In the genomic region with DNA sequence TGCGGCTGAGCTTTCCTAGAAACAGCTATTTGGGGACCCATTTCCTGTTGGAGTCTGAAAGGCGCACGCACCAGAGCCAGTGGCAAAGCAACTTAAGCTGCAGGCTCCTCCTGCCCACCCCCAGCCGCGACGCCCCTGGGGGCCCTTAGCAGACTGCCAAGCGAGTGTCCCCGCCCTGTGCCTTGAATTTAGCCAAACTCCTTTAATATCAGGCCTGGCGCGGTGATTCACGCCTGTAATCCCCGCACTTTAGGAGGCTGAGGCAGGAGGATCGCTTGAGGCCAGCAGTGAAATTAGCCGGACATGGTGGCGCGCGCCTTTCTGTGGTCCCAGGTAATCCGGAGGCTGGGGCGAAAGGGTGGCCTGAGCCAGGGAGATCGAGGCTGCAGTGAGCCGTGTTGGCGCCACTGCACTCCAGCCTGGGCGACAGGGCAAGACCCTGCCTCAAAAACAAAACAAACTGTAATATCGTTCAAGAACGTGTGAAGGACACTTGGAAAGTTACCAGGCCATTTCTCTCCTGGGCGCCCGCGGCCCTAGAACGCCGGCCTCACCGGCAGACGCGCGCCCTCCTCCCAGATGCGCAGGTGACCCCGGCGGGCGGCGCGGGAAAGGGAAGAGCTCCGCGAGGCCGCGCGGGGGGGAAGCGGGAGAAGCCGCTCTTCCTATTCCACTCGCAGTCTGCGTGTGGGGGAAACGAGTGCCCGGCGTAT, we compare ENCODE assay signal across 8 cellular contexts. TPM values are rescaled to one million over a fixed set of nuclear protein-coding genes. Genes with fewer than 3 reads are reported as not detected.
DNase-seq lines count a peak whose midpoint lies in the region; ATAC-seq, FAIRE-seq and TF ChIP-seq lines count a peak whose summit lies in the region.

No MANE protein-coding gene starts in this region.

- peaks cover 21% of the 10 kb centered on the region for H3F3A ChIP-seq in SK-N-SH (replicated peaks; ENCODE audit: insufficient read depth)

- POLR2A ChIA-PET in SK-N-SH (lab: Yijun Ruan, JAX) (no interaction called here), H1 (lab: Charles Lee; ENCODE audit: partially characterized antibody) (interaction anchor here (0.8 to 1.1 kb wide), 3 partner anchors 10 to 93 kb away, joined by 3 to 5 read pairs (median 3); no protein-coding TSS in a partner anchor)

- H3K9me3 ChIP-seq in SK-N-SH (no peaks in the 10 kb centered on the region), H1 (ENCODE audit: insufficient read depth in 2 of 2, low read depth in 1 of 2, low read length in 1 of 2) (no peaks in the 10 kb centered on the region)

- H2AFZ ChIP-seq in SK-N-SH (ENCODE audit: low read depth) (peak overlapping the region; percentile 78; the same call in 1 of the 2 replicates), H1 (ENCODE audit: low read length) (peak overlapping the region; percentile 84; the same call in 1 of the 2 replicates)

- DNase-seq in NCI-H82 (lab: John Stamatoyannopoulos, UW), result peak; percentile 31
- no peak for DNase-seq in NCI-H82 treated with DMSO at 0.1 percent for 48 hours (lab: John Stamatoyannopoulos, UW; ENCODE audit: unreplicated experiment)
- peak; percentile 68 for DNase-seq in SK-N-SH
- DNase-seq in H1 (ENCODE audit: low read depth in 1 of 2, low spot score in 2 of 2), result peak in 1 of 2 experiments; percentile 72
- no peak for DNase-seq in naive B cell
- no peak for DNase-seq in pons (ENCODE audit: low spot score)
- DNase-seq in GM20000 (ENCODE audit: low spot score), result no peak
- no peak for DNase-seq in DMS79 (lab: John Stamatoyannopoulos, UW)

- H3K27ac Mint-ChIP-seq in naive B cell, result peak overlapping the region in 1 of 6 donors; percentile 24

- H3K14ac ChIP-seq in H1 (ENCODE audit: insufficient read length), result no peak overlapping the region

- peaks cover 13% of the 10 kb centered on the region; the same call in 1 of the 2 replicates for H3K23me2 ChIP-seq in H1 (ENCODE audit: low read depth, low read length)

- no peak overlapping the region for H3K56ac ChIP-seq in H1 (replicated peaks; ENCODE audit: insufficient read length, low read depth, low read length)

- no peak overlapping the region for H2BK12ac ChIP-seq in H1 (ENCODE audit: low read depth, low read length)

- H3K23ac ChIP-seq in H1 (ENCODE audit: insufficient read length), result no peak overlapping the region

- H3K4ac ChIP-seq in H1 (replicated peaks; ENCODE audit: insufficient read length, low read depth, low read length), result no peak overlapping the region

- 0 out of 2 replicates have a peak, but pooled peaks cover 9% of the 10 kb centered on the region for H4K20me1 ChIP-seq in SK-N-SH (ENCODE audit: insufficient read depth)
- peaks cover 2 to 3% of the 10 kb centered on the region in 2 experiments for H4K20me1 ChIP-seq in H1 (replicated peaks in 1 of 2; ENCODE audit: control insufficient read depth in 1 of 2, insufficient read depth in 2 of 2, low read length in 2 of 2)

- H3K4me1 ChIP-seq in SK-N-SH (ENCODE audit: control insufficient read depth in 1 of 2, insufficient read depth in 2 of 2, low read depth in 1 of 2, low read length in 1 of 2), result peaks cover 16 to 35% of the 10 kb centered on the region in 2 experiments; a peak in 3 of 4 replicates
- H3K4me1 ChIP-seq in H1 (replicated peaks in 1 of 4; ENCODE audit: control insufficient read depth in 3 of 4, insufficient read depth in 4 of 4, low read length in 3 of 4), result peaks cover 0 to 2% (median 0%) of the 10 kb centered on the region in 4 experiments; a peak in 2 of 7 replicates

- peak overlapping the region; percentile 83 to 86 for H3K4me3 ChIP-seq in SK-N-SH (ENCODE audit: low read depth in 2 of 2, low read length in 1 of 2)
- peak overlapping the region; percentile 50 to 86 (median 60) for H3K4me3 ChIP-seq in H1 (ENCODE audit: extremely low read depth in 1 of 4, insufficient read depth in 2 of 4, low read depth in 3 of 4, low read length in 4 of 4)

- H3K4me1 Mint-ChIP-seq in naive B cell, result peaks cover 18 to 34% (median 27%) of the 10 kb centered on the region in 3 donors

- TF ChIP-seq EP300 in SK-N-SH (IDR thresholded peaks at IDR 0.05; ENCODE audit: borderline replicate concordance in 1 of 2, low read depth in 1 of 2, low read length in 1 of 2) (no peak), H1 (IDR thresholded peaks at IDR 0.05; ENCODE audit: borderline replicate concordance in 1 of 2, low read depth in 2 of 2, low read length in 2 of 2) (no peak)

- no peak for FAIRE-seq in H1 (lab: Jason Lieb, UNC)

- H3K79me1 ChIP-seq in H1 (ENCODE audit: low read depth, low read length), result peaks cover 2% of the 10 kb centered on the region; the same call in 1 of the 2 replicates

- no peak overlapping the region; the same call in 1 of the 2 replicates for H2BK20ac ChIP-seq in H1 (ENCODE audit: low read length)

- no peaks in the 10 kb centered on the region for H3K36me3 Mint-ChIP-seq in naive B cell

- no peak overlapping the region for H2AK5ac ChIP-seq in H1 (ENCODE audit: low read depth, low read length)

- TF ChIP-seq POLR2A in H1 (IDR thresholded peaks at IDR 0.05; ENCODE audit: control extremely low read depth in 1 of 2, low read depth in 2 of 2, low read length in 2 of 2), result no peak

- peak; percentile 17 to 18 for ATAC-seq in naive B cell (ENCODE audit: low read depth in 2 of 2)

- peak overlapping the region; percentile 88 for H3K4me2 ChIP-seq in SK-N-SH
- H3K4me2 ChIP-seq in H1 (ENCODE audit: insufficient read depth in 1 of 2, low read depth in 2 of 2, low read length in 2 of 2), result peak overlapping the region; percentile 81 to 96

- no peak overlapping the region for H4K91ac ChIP-seq in H1 (replicated peaks; ENCODE audit: insufficient read length, low read length)

- no peak overlapping the region for H4K5ac ChIP-seq in H1 (ENCODE audit: insufficient read length, low read depth, low read length)

- peaks cover 42 to 58% (median 58%) of the 10 kb centered on the region in 3 donors for H3K27me3 Mint-ChIP-seq in naive B cell

- no peak overlapping the region for H3K18ac ChIP-seq in H1 (ENCODE audit: extremely low read depth, low read length)

- TF ChIP-seq CTCF in SK-N-SH (IDR thresholded peaks at IDR 0.05), result no peak
- TF ChIP-seq CTCF in H1 (IDR thresholded peaks at IDR 0.05; ENCODE audit: control extremely low read depth in 1 of 3, insufficient read depth in 1 of 3, low read depth in 1 of 3, low read length in 3 of 3), result no peak
- no peak for TF ChIP-seq CTCF in GM20000 (IDR thresholded peaks at IDR 0.05; ENCODE audit: extremely low read depth, missing control alignments)

- H3K9me3 Mint-ChIP-seq in naive B cell, result peaks cover 0 to 4% (median 0%) of the 10 kb centered on the region in 7 donors

- H3K4me3 Mint-ChIP-seq in naive B cell, result peak overlapping the region; percentile 80 to 90 (median 86)

- TF ChIP-seq RAD21 in SK-N-SH (IDR thresholded peaks at IDR 0.05; ENCODE audit: low read length), result no peak
- no peak for TF ChIP-seq RAD21 in H1 (IDR thresholded peaks at IDR 0.05 in 1 of 2, conservative IDR thresholded peaks at IDR 0.05 in 1 of 2; ENCODE audit: low read depth in 2 of 2, low read length in 2 of 2)

- H3K27me3 ChIP-seq in SK-N-SH (ENCODE audit: insufficient read depth), result no peaks in the 10 kb centered on the region
- peaks cover 5 to 19% (median 14%) of the 10 kb centered on the region in 4 experiments for H3K27me3 ChIP-seq in H1 (replicated peaks in 1 of 4; ENCODE audit: control insufficient read depth in 3 of 4, extremely low read depth in 1 of 4, insufficient read depth in 3 of 4, low read length in 3 of 4)

- CTCF ChIA-PET in SK-N-SH (lab: Yijun Ruan, JAX) (interaction anchor here (1.0 to 1.9 kb wide), 12 partner anchors 8 to 312 kb away, joined by 3 to 8 read pairs (median 3); no protein-coding TSS in a partner anchor), H1 (lab: Charles Lee; ENCODE audit: partially characterized antibody) (interaction anchor here (1.2 to 2.4 kb wide), 5 partner anchors 10 to 362 kb away, joined by 3 to 12 read pairs (median 3); no protein-coding TSS in a partner anchor)

- H3K27ac ChIP-seq in SK-N-SH (ENCODE audit: low read depth in 2 of 2, low read length in 1 of 2), result peak overlapping the region in 1 of 2 experiments; percentile 82; a peak in 1 of 4 replicates
- no peak overlapping the region for H3K27ac ChIP-seq in H1 (ENCODE audit: low read depth, low read length)

- peak overlapping the region; percentile 42; the same call in 1 of the 2 replicates for H4K8ac ChIP-seq in H1 (ENCODE audit: extremely low read depth, insufficient read depth, low read length)

- H3K9me2 ChIP-seq in SK-N-SH, result no peaks in the 10 kb centered on the region

- H3K79me2 ChIP-seq in SK-N-SH (ENCODE audit: insufficient read depth) (peaks cover 38% of the 10 kb centered on the region), H1 (ENCODE audit: control insufficient read depth in 1 of 2, insufficient read depth in 2 of 2, low read length in 2 of 2) (peaks cover 6 to 29% of the 10 kb centered on the region in 2 experiments)

- WGBS in SK-N-SH (ENCODE audit: low lambda C conversion rate), result 38% methylated on average over 36 of the region's 52 CpGs
- WGBS in H1 (ENCODE audit: extremely low coverage in 1 of 2, insufficient coverage in 1 of 2, insufficient read length in 1 of 2, insufficient replicate concordance in 2 of 2, low coverage in 1 of 2, low lambda C conversion rate in 2 of 2, missing lambda C conversion rate in 1 of 2), 2 experiments, result 29% methylated on average over 52 of the region's 52 CpGs; no CpG with 5 or more reads in 1 of the 2 experiments

- H3K9ac ChIP-seq in SK-N-SH (peak overlapping the region; percentile 93; the same call in 1 of the 2 replicates), H1 (replicated peaks in 1 of 4; ENCODE audit: extremely low read depth in 1 of 4, low read depth in 3 of 4, low read length in 3 of 4) (no peak overlapping the region)

- H2BK5ac ChIP-seq in H1 (ENCODE audit: low read depth, low read length), result no peak overlapping the region

- peaks cover 0 to 4% of the 10 kb centered on the region in 2 experiments for H3K36me3 ChIP-seq in SK-N-SH (replicated peaks in 1 of 2; ENCODE audit: control insufficient read depth in 1 of 2, insufficient read depth in 2 of 2, low read length in 1 of 2)
- H3K36me3 ChIP-seq in H1 (ENCODE audit: control insufficient read depth in 2 of 4, insufficient read depth in 4 of 4, low read length in 3 of 4), result no peaks in the 10 kb centered on the region

- 0 out of 2 replicates have a peak overlapping the region, but pooled peaks have one; percentile 8 for H2BK15ac ChIP-seq in H1 (ENCODE audit: low read length)

- no peak overlapping the region for H2BK120ac ChIP-seq in H1 (replicated peaks; ENCODE audit: low read depth, low read length)

RNA-seq across cellular contexts. Expression of gene F2R, which starts 1.0 kb away (rescaled TPM):
- polyA plus RNA-seq in SK-N-SH (2012; rRNA removed), result 212 and 301 TPM in 2 replicates
- polyA plus RNA-seq in SK-N-SH (2012; cell fraction: cytosol; rRNA removed), result 237 and 260 TPM in 2 replicates
- polyA plus RNA-seq in SK-N-SH (2012; cell fraction: nucleus; rRNA removed), result 68.3 and 126 TPM in 2 replicates
- 23.8 and 25.0 TPM in 2 replicates for total RNA-seq in H1 (2021; fragmentation: NEBNext Ultra II Directional; extraction: Animal tissue kit (Norgen Biotek cat#: 25700))
- polyA plus RNA-seq in H1 (2011; rRNA removed), result 24.8 and 29.1 TPM in 2 replicates
- polyA plus RNA-seq in H1 (2011; cell fraction: cytosol; rRNA removed), result 21.8 TPM
- polyA plus RNA-seq in H1 (2011; cell fraction: nucleus; rRNA removed), result 23.8 TPM
- 13.1 to 19.7 TPM (median 17.0 TPM) in 4 replicates for polyA plus RNA-seq in H1 (2012, experiment 1 of 2)
- 5.9 TPM for polyA plus RNA-seq in H1 (2012, experiment 2 of 2)
- 36.9 TPM for polyA plus RNA-seq in H1 (2013, experiment 1 of 2)
- 40.1 TPM for polyA plus RNA-seq in H1 (2013, experiment 2 of 2)
- 47.0 and 57.9 TPM in 2 replicates for polyA minus RNA-seq in H1 (2011; rRNA and poly(A)+ RNA removed)
- 16.6 TPM for polyA minus RNA-seq in H1 (2011; cell fraction: cytosol; rRNA and poly(A)+ RNA removed)
- 30.5 TPM for polyA minus RNA-seq in H1 (2011; cell fraction: nucleus; rRNA and poly(A)+ RNA removed)
- under 1 TPM in 5 of 6 donors, not detected in 1; 0.08 to 0.61 (median 0.27) TPM for polyA plus RNA-seq in naive B cell (ENCODE audit: low read depth in 6 of 6)

Comparison
In these comparisons a context has a peak if more than half of its experiments do, and no peak if none do; other contexts are left out.
1. DNase-seq: peak in NCI-H82 (single experiment) and SK-N-SH (single experiment); none in NCI-H82 treated with DMSO at 0.1 percent for 48 hours (single experiment), naive B cell (single experiment), pons (single experiment), GM20000 (single experiment) and DMS79 (single experiment).
2. RNA of gene F2R, which starts 1.0 kb away (polyA plus RNA-seq): 68.3 to 301 TPM in SK-N-SH and 5.9 to 40.1 TPM in H1; 0.08 to 0.61 TPM in naive B cell; every median in the first group is over 4 times any median in the second.